In the genomic region with DNA sequence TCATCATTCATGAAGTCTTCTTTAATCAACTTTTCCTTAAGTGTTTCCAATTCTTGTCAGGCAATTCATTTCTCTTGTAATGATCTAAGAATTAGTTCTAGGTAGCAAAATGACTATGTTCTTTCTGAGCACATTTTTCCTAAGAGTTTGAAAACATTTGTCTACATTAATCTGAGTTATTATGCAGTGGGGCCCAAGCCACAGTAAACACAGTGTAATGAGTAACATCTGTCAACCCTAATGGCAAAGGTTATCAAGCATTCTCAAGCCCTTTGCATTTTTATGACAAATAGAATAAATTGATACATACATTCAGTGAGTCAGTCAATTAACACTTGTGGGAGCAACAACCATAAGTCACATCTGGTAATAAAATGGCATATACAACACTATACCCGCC, we compare ENCODE assay signal across 24 cellular contexts.
DNase-seq lines count a peak whose midpoint lies in the region; ATAC-seq, FAIRE-seq and TF ChIP-seq lines count a peak whose summit lies in the region.
"Had no signal": no experiment of that assay in that cellular context is flagged by ENCODE, and none has a peak within 500 bp of the region (broad histone marks: within the 10 kb centered on the region; RNA-seq: fewer than 3 reads in every experiment).

No MANE protein-coding gene starts in this region.

- POLR2A ChIA-PET in activated CD4-positive, alpha-beta T cell treated with anti-CD3 and anti-CD28 coated beads for 36 hours (lab: Charles Lee): no interaction called here

- H3K27ac Mint-ChIP-seq in activated CD4-positive, alpha-beta T cell treated with anti-CD3 and anti-CD28 coated beads for 36 hours: no peak overlapping the region
- no peak overlapping the region for H3K27ac Mint-ChIP-seq in activated T-helper 17 cell treated with anti-CD3 and anti-CD28 coated beads, Interleukin-2, amount 50 U/mL, for 72 hours
- H3K27ac Mint-ChIP-seq in stimulated activated effector memory CD8-positive, alpha-beta T cell treated with anti-CD3 and anti-CD28 coated beads, Interleukin-12 subunit alpha, Interleukin-12 subunit beta, amount 100 ng/mL, for 72 hours: no peak overlapping the region
- H3K27ac Mint-ChIP-seq: CD4-positive, alpha-beta memory T cell had no signal

- peak; percentile 48 for FAIRE-seq in GM12892 (lab: Jason Lieb, UNC)
- FAIRE-seq: A204.1, GM12878 had no signal

- no peaks in the 10 kb centered on the region for H3K9me3 Mint-ChIP-seq in activated CD4-positive, alpha-beta T cell treated with anti-CD3 and anti-CD28 coated beads for 36 hours (ENCODE audit: low read depth)
- H3K9me3 Mint-ChIP-seq in activated T-helper 17 cell treated with anti-CD3 and anti-CD28 coated beads, Interleukin-2, amount 50 U/mL, for 72 hours: no peaks in the 10 kb centered on the region
- no peaks in the 10 kb centered on the region for H3K9me3 Mint-ChIP-seq in stimulated activated effector memory CD8-positive, alpha-beta T cell treated with anti-CD3 and anti-CD28 coated beads, Interleukin-12 subunit alpha, Interleukin-12 subunit beta, amount 100 ng/mL, for 72 hours

- no peak overlapping the region for H3K4me3 Mint-ChIP-seq in activated CD4-positive, alpha-beta T cell treated with anti-CD3 and anti-CD28 coated beads for 36 hours
- H3K4me3 Mint-ChIP-seq in activated T-helper 17 cell treated with anti-CD3 and anti-CD28 coated beads, Interleukin-2, amount 50 U/mL, for 72 hours: no peak overlapping the region
- H3K4me3 Mint-ChIP-seq in stimulated activated effector memory CD8-positive, alpha-beta T cell treated with anti-CD3 and anti-CD28 coated beads, Interleukin-12 subunit alpha, Interleukin-12 subunit beta, amount 100 ng/mL, for 72 hours: no peak overlapping the region
- H3K4me3 Mint-ChIP-seq: CD4-positive, alpha-beta memory T cell had no signal

- peak; percentile 67 for ATAC-seq in activated CD4-positive, alpha-beta T cell treated with anti-CD3 and anti-CD28 coated beads for 36 hours
- peak; percentile 66 for ATAC-seq in activated T-helper 17 cell treated with anti-CD3 and anti-CD28 coated beads, Interleukin-2, amount 50 U/mL, for 72 hours (replicated peaks)
- peak; percentile 68 for ATAC-seq in stimulated activated effector memory CD8-positive, alpha-beta T cell treated with anti-CD3 and anti-CD28 coated beads, Interleukin-12 subunit alpha, Interleukin-12 subunit beta, amount 100 ng/mL, for 72 hours
- ATAC-seq: GM12878 had no signal

- H3K36me3 Mint-ChIP-seq in activated CD4-positive, alpha-beta T cell treated with anti-CD3 and anti-CD28 coated beads for 36 hours (ENCODE audit: low read depth): no peaks in the 10 kb centered on the region
- H3K36me3 Mint-ChIP-seq in activated T-helper 17 cell treated with anti-CD3 and anti-CD28 coated beads, Interleukin-2, amount 50 U/mL, for 72 hours (ENCODE audit: low read depth): no peaks in the 10 kb centered on the region
- H3K36me3 Mint-ChIP-seq in stimulated activated effector memory CD8-positive, alpha-beta T cell treated with anti-CD3 and anti-CD28 coated beads, Interleukin-12 subunit alpha, Interleukin-12 subunit beta, amount 100 ng/mL, for 72 hours: no peaks in the 10 kb centered on the region
- H3K36me3 Mint-ChIP-seq: CD4-positive, alpha-beta memory T cell had no signal

- DNase-seq in activated CD4-positive, alpha-beta T cell treated with anti-CD3 and anti-CD28 coated beads for 36 hours: no peak
- DNase-seq in activated CD4-positive, alpha-beta T cell treated with anti-CD3 and anti-CD28 coated beads, Interleukin-2, amount 50 U/mL, for 4 hours: no peak
- DNase-seq in GM12892 (ENCODE audit: insufficient read length): no peak
- no peak for DNase-seq in stimulated activated effector memory CD8-positive, alpha-beta T cell treated with anti-CD3 and anti-CD28 coated beads, Interleukin-12 subunit alpha, Interleukin-12 subunit beta, amount 100 ng/mL, for 72 hours (ENCODE audit: low spot score in 2 of 2)
- DNase-seq in AML-193 (lab: John Stamatoyannopoulos, UW): no peak
- DNase-seq in NOMO-1 (lab: John Stamatoyannopoulos, UW; ENCODE audit: unreplicated experiment in 2 of 2): no peak
- DNase-seq: C1 segment of cervical spinal cord; CD4-positive, alpha-beta memory T cell; DMS79; EL; GDM1; GM23248; H7; NCI-H1092; NCI-H1417 treated with DMSO at 0.1 percent for 48 hours; NCI-H187 treated with DMSO at 0.1 percent for 48 hours; NCI-H524; NCI-H82; NK-92 treated with Interleukin-12 subunit alpha and Interleukin-12 subunit beta, amount 100 ng/mL, for 24 hours; PC-9; Right ventricle myocardium superior had no signal

- CTCF ChIA-PET in activated CD4-positive, alpha-beta T cell treated with anti-CD3 and anti-CD28 coated beads for 36 hours (lab: Charles Lee): no interaction called here

- TF ChIP-seq POLR2A in GM12892 (IDR thresholded peaks at IDR 0.05; ENCODE audit: low read depth, low read length): no peak

- intact Hi-C loops in activated CD4-positive, alpha-beta T cell treated with anti-CD3 and anti-CD28 coated beads for 36 hours (cut with DNase I, micrococcal nuclease): loop anchor here in 1 of 2 experiments (5.0 kb wide), 2 partner anchors 91 to 106 kb away; a partner anchor contains a TSS

- peaks cover 3% of the 10 kb centered on the region for H3K27me3 Mint-ChIP-seq in activated CD4-positive, alpha-beta T cell treated with anti-CD3 and anti-CD28 coated beads for 36 hours
- H3K27me3 Mint-ChIP-seq in activated T-helper 17 cell treated with anti-CD3 and anti-CD28 coated beads, Interleukin-2, amount 50 U/mL, for 72 hours: peaks cover 9% of the 10 kb centered on the region

- peaks cover 16% of the 10 kb centered on the region for H3K4me1 Mint-ChIP-seq in activated CD4-positive, alpha-beta T cell treated with anti-CD3 and anti-CD28 coated beads for 36 hours
- no peaks in the 10 kb centered on the region for H3K4me1 Mint-ChIP-seq in activated T-helper 17 cell treated with anti-CD3 and anti-CD28 coated beads, Interleukin-2, amount 50 U/mL, for 72 hours
- H3K4me1 Mint-ChIP-seq in stimulated activated effector memory CD8-positive, alpha-beta T cell treated with anti-CD3 and anti-CD28 coated beads, Interleukin-12 subunit alpha, Interleukin-12 subunit beta, amount 100 ng/mL, for 72 hours: no peaks in the 10 kb centered on the region
- H3K4me1 Mint-ChIP-seq: CD4-positive, alpha-beta memory T cell had no signal
